In genomic region chr11:10478574-10479550, GRCh38 we compare ENCODE assay signal across 13 cellular contexts. TPM values are rescaled to one million over a fixed set of nuclear protein-coding genes. Genes with fewer than 3 reads are reported as not detected.
A peak's percentile ranks its signal among the peaks of the same experiment; 100 is the strongest.
DNase-seq lines count a peak whose midpoint lies in the region; ATAC-seq and TF ChIP-seq lines count a peak whose summit lies in the region.
"Had no signal": no experiment of that assay in that cellular context is flagged by ENCODE, and none has a peak within 500 bp of the region (broad histone marks: within the 10 kb centered on the region; RNA-seq: fewer than 3 reads in every experiment).

No MANE protein-coding gene starts in this region.

- H3K9me3 Mint-ChIP-seq in stimulated activated naive CD8-positive, alpha-beta T cell treated with anti-CD3 and anti-CD28 coated beads, Interleukin-15, Interleukin-2, amounts not matched to agents 100 ng/mL and 50 ng/mL, for 24 hours = no peaks in the 10 kb centered on the region
- no peaks in the 10 kb centered on the region for H3K9me3 Mint-ChIP-seq in chondrocyte (ENCODE audit: low read depth)
- no peaks in the 10 kb centered on the region for H3K9me3 Mint-ChIP-seq in naive thymus-derived CD4-positive, alpha-beta T cell
- H3K9me3 Mint-ChIP-seq in endothelial cell (ENCODE audit: unreplicated experiment) = no peaks in the 10 kb centered on the region
- H3K9me3 Mint-ChIP-seq: activated naive CD4-positive, alpha-beta T cell treated with anti-CD3 and anti-CD28 coated beads, Interleukin-2, amount 10 ng/mL, durations not matched to agents 7 days and 5 days had no signal

- H3K27ac ChIP-seq in naive thymus-derived CD4-positive, alpha-beta T cell (ENCODE audit: low read depth, low read length) = no peak overlapping the region
- H3K27ac ChIP-seq: left ventricle myocardium inferior had no signal

- no peaks in the 10 kb centered on the region for H3K9me3 ChIP-seq in naive thymus-derived CD4-positive, alpha-beta T cell (ENCODE audit: control insufficient read depth in 2 of 3, low read length in 3 of 3)
- H3K9me3 ChIP-seq: left ventricle myocardium inferior had no signal

- H3K36me3 Mint-ChIP-seq in stimulated activated naive CD8-positive, alpha-beta T cell treated with anti-CD3 and anti-CD28 coated beads, Interleukin-15, Interleukin-2, amounts not matched to agents 100 ng/mL and 50 ng/mL, for 24 hours (ENCODE audit: low read depth) = peaks cover 22% of the 10 kb centered on the region
- H3K36me3 Mint-ChIP-seq in chondrocyte (ENCODE audit: low read depth) = no peaks in the 10 kb centered on the region
- peaks cover 6 to 34% (median 8%) of the 10 kb centered on the region in 5 donors for H3K36me3 Mint-ChIP-seq in naive thymus-derived CD4-positive, alpha-beta T cell
- peaks cover 37% of the 10 kb centered on the region for H3K36me3 Mint-ChIP-seq in endothelial cell (ENCODE audit: low read depth, unreplicated experiment)

- intact Hi-C loops in naive thymus-derived CD4-positive, alpha-beta T cell (cut with micrococcal nuclease) = loop anchor here in 1 of 2 donors (5.0 kb wide), 1 partner anchor 67 kb away; no protein-coding TSS in a partner anchor

- H3K36me3 ChIP-seq in naive thymus-derived CD4-positive, alpha-beta T cell (ENCODE audit: control insufficient read depth in 2 of 3, insufficient read depth in 3 of 3, low read length in 3 of 3) = peaks cover 0 to 90% (median 4%) of the 10 kb centered on the region in 3 experiments
- H3K36me3 ChIP-seq: left ventricle myocardium inferior had no signal

- H3K27me3 ChIP-seq in naive thymus-derived CD4-positive, alpha-beta T cell (ENCODE audit: control insufficient read depth in 2 of 2, insufficient read depth in 2 of 2, low read length in 2 of 2) = no peaks in the 10 kb centered on the region

- no peaks in the 10 kb centered on the region for H3K27me3 Mint-ChIP-seq in stimulated activated naive CD8-positive, alpha-beta T cell treated with anti-CD3 and anti-CD28 coated beads, Interleukin-15, Interleukin-2, amounts not matched to agents 100 ng/mL and 50 ng/mL, for 24 hours
- H3K27me3 Mint-ChIP-seq in chondrocyte (ENCODE audit: low read depth) (no peaks in the 10 kb centered on the region), endothelial cell (ENCODE audit: unreplicated experiment) (peaks cover 3% of the 10 kb centered on the region)
- H3K27me3 Mint-ChIP-seq in naive thymus-derived CD4-positive, alpha-beta T cell = no peaks in the 10 kb centered on the region
- H3K27me3 Mint-ChIP-seq: activated naive CD4-positive, alpha-beta T cell treated with anti-CD3 and anti-CD28 coated beads, Interleukin-2, amount 10 ng/mL, durations not matched to agents 7 days and 5 days had no signal

- DNase-seq in stimulated activated naive CD8-positive, alpha-beta T cell treated with anti-CD3 and anti-CD28 coated beads, Interleukin-15, Interleukin-2, amounts not matched to agents 100 U/mL and 50 U/mL, for 24 hours = no peak
- DNase-seq in chondrocyte (ENCODE audit: low spot score) (peak; percentile 77), NCI-H1092 treated with DMSO at 0.1 percent for 48 hours (lab: John Stamatoyannopoulos, UW) (no peak), endothelial cell (ENCODE audit: low spot score) (no peak), occipital lobe (lab: John Stamatoyannopoulos, UW) (no peak)
- no peak for DNase-seq in naive thymus-derived CD4-positive, alpha-beta T cell
- DNase-seq: activated naive CD4-positive, alpha-beta T cell treated with anti-CD3 and anti-CD28 coated beads, Interleukin-2, amount 10 ng/mL, durations not matched to agents 7 days and 5 days; left ventricle myocardium inferior; NCI-H1436 treated with DMSO at 0.1 percent for 48 hours; NCI-H2227 treated with DMSO at 0.1 percent for 48 hours; SIG-M5 had no signal

- no peak overlapping the region for H3K4me3 Mint-ChIP-seq in stimulated activated naive CD8-positive, alpha-beta T cell treated with anti-CD3 and anti-CD28 coated beads, Interleukin-15, Interleukin-2, amounts not matched to agents 100 ng/mL and 50 ng/mL, for 24 hours
- H3K4me3 Mint-ChIP-seq in chondrocyte (ENCODE audit: unreplicated experiment) (no peak overlapping the region), endothelial cell (ENCODE audit: unreplicated experiment) (no peak overlapping the region)
- no peak overlapping the region for H3K4me3 Mint-ChIP-seq in naive thymus-derived CD4-positive, alpha-beta T cell
- H3K4me3 Mint-ChIP-seq: activated naive CD4-positive, alpha-beta T cell treated with anti-CD3 and anti-CD28 coated beads, Interleukin-2, amount 10 ng/mL, durations not matched to agents 7 days and 5 days had no signal

- peaks cover 8% of the 10 kb centered on the region for H3K4me1 Mint-ChIP-seq in stimulated activated naive CD8-positive, alpha-beta T cell treated with anti-CD3 and anti-CD28 coated beads, Interleukin-15, Interleukin-2, amounts not matched to agents 100 ng/mL and 50 ng/mL, for 24 hours (ENCODE audit: low read depth)
- H3K4me1 Mint-ChIP-seq in chondrocyte (ENCODE audit: low read depth) = no peaks in the 10 kb centered on the region
- H3K4me1 Mint-ChIP-seq in naive thymus-derived CD4-positive, alpha-beta T cell = peaks cover 8 to 37% (median 18%) of the 10 kb centered on the region in 7 donors
- H3K4me1 Mint-ChIP-seq in endothelial cell (ENCODE audit: unreplicated experiment) = no peaks in the 10 kb centered on the region

- peak overlapping the region; percentile 66 for H3K27ac Mint-ChIP-seq in stimulated activated naive CD8-positive, alpha-beta T cell treated with anti-CD3 and anti-CD28 coated beads, Interleukin-15, Interleukin-2, amounts not matched to agents 100 ng/mL and 50 ng/mL, for 24 hours
- H3K27ac Mint-ChIP-seq in chondrocyte (ENCODE audit: unreplicated experiment) (no peak overlapping the region), endothelial cell (ENCODE audit: unreplicated experiment) (no peak overlapping the region)
- H3K27ac Mint-ChIP-seq in naive thymus-derived CD4-positive, alpha-beta T cell = peak overlapping the region in 8 of 9 donors; percentile 23 to 67 (median 48)

- ATAC-seq in stimulated activated naive CD8-positive, alpha-beta T cell treated with anti-CD3 and anti-CD28 coated beads, Interleukin-15, Interleukin-2, amounts not matched to agents 100 U/mL and 50 U/mL, for 24 hours = no peak
- no peak for ATAC-seq in naive thymus-derived CD4-positive, alpha-beta T cell
- no peak for ATAC-seq in GM18858 (IDR thresholded peaks at IDR 0.05; ENCODE audit: unreplicated experiment)

- POLR2A ChIA-PET in naive thymus-derived CD4-positive, alpha-beta T cell (lab: Charles Lee) = interaction anchor here (0.9 kb wide), 1 partner anchor 19 kb away, joined by 3 read pairs; no protein-coding TSS in a partner anchor

- H3K4me1 ChIP-seq in naive thymus-derived CD4-positive, alpha-beta T cell (ENCODE audit: control insufficient read depth in 2 of 2, insufficient read depth in 2 of 2, low read length in 2 of 2) = no peaks in the 10 kb centered on the region
- H3K4me1 ChIP-seq: left ventricle myocardium inferior had no signal

- TF ChIP-seq CTCF in chondrocyte (IDR thresholded peaks at IDR 0.05) = no peak
- TF ChIP-seq CTCF in endothelial cell (IDR thresholded peaks at IDR 0.05; ENCODE audit: unreplicated experiment) = no peak

- CTCF ChIA-PET in naive thymus-derived CD4-positive, alpha-beta T cell (lab: Charles Lee) = interaction anchor here (0.5 to 1.6 kb wide), 2 partner anchors 73 to 213 kb away, joined by 3 read pairs; no protein-coding TSS in a partner anchor

- no peak overlapping the region for H3K4me3 ChIP-seq in naive thymus-derived CD4-positive, alpha-beta T cell (ENCODE audit: low read length)
- H3K4me3 ChIP-seq: left ventricle myocardium inferior had no signal

RNA-seq across cellular contexts. Expression of gene AMPD3, which starts 23.8 kb away (rescaled TPM):
- total RNA-seq in chondrocyte (2.2 to 3.1 TPM (median 2.3 TPM) in 3 replicates), endothelial cell (ENCODE audit: unreplicated experiment) (23.2 TPM), occipital lobe (0.78 TPM)
- 10 to 100 TPM; 23.9 to 35.1 (median 30.4) TPM for total RNA-seq in naive thymus-derived CD4-positive, alpha-beta T cell
- polyA plus RNA-seq in naive thymus-derived CD4-positive, alpha-beta T cell = 10 to 100 TPM; 12.9 to 17.8 TPM

Comparison
In these comparisons a context has a peak if more than half of its experiments do, and no peak if none do; other contexts are left out.
1. H3K27ac Mint-ChIP-seq: peak in stimulated activated naive CD8-positive, alpha-beta T cell treated with anti-CD3 and anti-CD28 coated beads, Interleukin-15, Interleukin-2, amounts not matched to agents 100 ng/mL and 50 ng/mL, for 24 hours (single experiment) and naive thymus-derived CD4-positive, alpha-beta T cell (8 of 9); none in chondrocyte (single experiment) and endothelial cell (single experiment).